1 cellular context compared by ENCODE assay signal in the genomic region with DNA sequence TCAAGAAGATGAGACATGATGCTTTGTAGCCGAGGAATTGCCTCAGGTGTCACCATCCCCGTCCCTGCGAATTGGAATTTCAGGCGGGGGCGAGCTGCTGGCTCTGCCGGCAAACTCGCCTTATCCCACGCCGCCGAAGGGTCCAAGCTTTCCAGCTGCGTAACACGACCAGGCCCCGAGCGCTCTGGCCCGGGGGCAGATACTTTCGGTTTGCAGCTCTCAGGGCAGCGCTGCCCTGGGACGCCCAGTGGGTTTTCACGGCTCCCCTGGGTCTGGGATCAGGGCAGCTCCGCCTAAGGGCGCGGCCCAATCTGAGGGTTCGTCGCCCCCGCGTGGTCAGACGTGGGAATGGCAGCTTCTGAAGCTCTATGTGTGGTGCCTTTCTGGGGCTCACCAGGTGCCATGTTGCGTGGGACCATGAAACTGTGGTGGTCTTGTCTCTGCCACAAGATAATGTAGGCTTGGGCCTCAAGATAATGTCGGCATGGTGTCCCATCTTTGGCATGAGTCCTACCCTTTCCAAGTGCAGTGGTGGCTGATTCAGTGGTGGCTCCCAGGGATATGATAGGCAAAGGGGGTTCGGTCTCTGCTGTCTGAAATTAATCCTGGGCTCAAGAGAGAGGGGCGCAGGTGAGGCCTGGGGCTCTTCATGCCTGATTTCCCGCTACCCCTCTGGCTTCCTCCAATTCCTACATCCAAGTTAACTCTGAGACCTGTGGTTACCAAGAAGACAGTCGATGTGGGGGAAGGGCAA.
TF ChIP-seq lines count a peak whose summit lies in the region.

No MANE protein-coding gene starts in this region.

TF ChIP-seq in HepG2, 621 proteins besides CTCF, POLR2A, EP300 and RAD21 (continued from another document and continues in another):
- no peak for TF ChIP-seq ZNF256 (CRISPR knock-in tag; conservative IDR thresholded peaks at IDR 0.05)
- TF ChIP-seq, protein P1, sequence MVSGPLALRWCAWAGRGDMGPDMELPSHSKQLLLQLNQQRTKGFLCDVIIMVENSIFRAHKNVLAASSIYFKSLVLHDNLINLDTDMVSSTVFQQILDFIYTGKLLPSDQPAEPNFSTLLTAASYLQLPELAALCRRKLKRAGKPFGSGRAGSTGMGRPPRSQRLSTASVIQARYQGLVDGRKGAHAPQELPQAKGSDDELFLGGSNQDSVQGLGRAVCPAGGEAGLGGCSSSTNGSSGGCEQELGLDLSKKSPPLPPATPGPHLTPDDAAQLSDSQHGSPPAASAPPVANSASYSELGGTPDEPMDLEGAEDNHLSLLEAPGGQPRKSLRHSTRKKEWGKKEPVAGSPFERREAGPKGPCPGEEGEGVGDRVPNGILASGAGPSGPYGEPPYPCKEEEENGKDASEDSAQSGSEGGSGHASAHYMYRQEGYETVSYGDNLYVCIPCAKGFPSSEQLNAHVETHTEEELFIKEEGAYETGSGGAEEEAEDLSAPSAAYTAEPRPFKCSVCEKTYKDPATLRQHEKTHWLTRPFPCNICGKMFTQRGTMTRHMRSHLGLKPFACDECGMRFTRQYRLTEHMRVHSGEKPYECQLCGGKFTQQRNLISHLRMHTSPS (CRISPR knock-in tag; IDR thresholded peaks at IDR 0.05; ENCODE audit: low read depth) = no peak
- TF ChIP-seq, protein P2, sequence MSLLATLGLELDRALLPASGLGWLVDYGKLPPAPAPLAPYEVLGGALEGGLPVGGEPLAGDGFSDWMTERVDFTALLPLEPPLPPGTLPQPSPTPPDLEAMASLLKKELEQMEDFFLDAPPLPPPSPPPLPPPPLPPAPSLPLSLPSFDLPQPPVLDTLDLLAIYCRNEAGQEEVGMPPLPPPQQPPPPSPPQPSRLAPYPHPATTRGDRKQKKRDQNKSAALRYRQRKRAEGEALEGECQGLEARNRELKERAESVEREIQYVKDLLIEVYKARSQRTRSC (CRISPR knock-in tag; IDR thresholded peaks at IDR 0.05; ENCODE audit: low read depth) = 0 out of 2 replicates have a peak, but pooled peaks have one; percentile 37
- TF ChIP-seq HDAC1 (CRISPR knock-in tag; IDR thresholded peaks at IDR 0.05) = peak; percentile 46; the same call in 1 of the 2 replicates
- TF ChIP-seq ZFY (CRISPR knock-in tag; IDR thresholded peaks at IDR 0.05) = peak; percentile 73; the same call in 1 of the 2 replicates
- TF ChIP-seq ZNF44 (CRISPR knock-in tag; IDR thresholded peaks at IDR 0.05) = peak; percentile 96
- peak; percentile 74 for TF ChIP-seq SAP130 (CRISPR knock-in tag; IDR thresholded peaks at IDR 0.05; ENCODE audit: low read depth)
- 0 out of 2 replicates have a peak, but pooled peaks have one; percentile 69 for TF ChIP-seq RARG (CRISPR knock-in tag; IDR thresholded peaks at IDR 0.05; ENCODE audit: low read depth)
- no peak for TF ChIP-seq ATF1 (CRISPR knock-in tag; IDR thresholded peaks at IDR 0.05)
- TF ChIP-seq ARNTL (CRISPR knock-in tag; IDR thresholded peaks at IDR 0.05) = peak; percentile 63
- 0 out of 2 replicates have a peak, but pooled peaks have one; percentile 39 for TF ChIP-seq NCOA2 (CRISPR knock-in tag; IDR thresholded peaks at IDR 0.05)
- peak; percentile 63; the same call in 1 of the 2 replicates for TF ChIP-seq RBFOX2 (IDR thresholded peaks at IDR 0.05; ENCODE audit: low read depth, low read length)
- no peak; the same call in none of the 2 replicates for TF ChIP-seq ZNF124 (CRISPR knock-in tag; IDR thresholded peaks at IDR 0.05)
- TF ChIP-seq, protein P3, sequence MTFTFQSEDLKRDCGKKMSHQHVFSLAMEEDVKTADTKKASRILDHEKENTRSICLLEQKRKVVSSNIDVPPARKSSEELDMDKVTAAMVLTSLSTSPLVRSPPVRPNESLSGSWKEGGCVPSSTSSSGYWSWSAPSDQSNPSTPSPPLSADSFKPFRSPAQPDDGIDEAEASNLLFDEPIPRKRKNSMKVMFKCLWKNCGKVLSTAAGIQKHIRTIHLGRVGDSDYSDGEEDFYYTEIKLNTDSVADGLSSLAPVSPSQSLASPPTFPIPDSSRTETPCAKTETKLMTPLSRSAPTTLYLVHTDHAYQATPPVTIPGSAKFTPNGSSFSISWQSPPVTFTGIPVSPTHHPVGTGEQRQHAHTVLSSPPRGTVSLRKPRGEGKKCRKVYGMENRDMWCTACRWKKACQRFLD (CRISPR knock-in tag; IDR thresholded peaks at IDR 0.05; ENCODE audit: borderline replicate concordance) = 0 out of 2 replicates have a peak, but pooled peaks have one; percentile 49
- peak; percentile 83 for TF ChIP-seq ZNF343 (CRISPR knock-in tag; IDR thresholded peaks at IDR 0.05)
- TF ChIP-seq, protein P4, sequence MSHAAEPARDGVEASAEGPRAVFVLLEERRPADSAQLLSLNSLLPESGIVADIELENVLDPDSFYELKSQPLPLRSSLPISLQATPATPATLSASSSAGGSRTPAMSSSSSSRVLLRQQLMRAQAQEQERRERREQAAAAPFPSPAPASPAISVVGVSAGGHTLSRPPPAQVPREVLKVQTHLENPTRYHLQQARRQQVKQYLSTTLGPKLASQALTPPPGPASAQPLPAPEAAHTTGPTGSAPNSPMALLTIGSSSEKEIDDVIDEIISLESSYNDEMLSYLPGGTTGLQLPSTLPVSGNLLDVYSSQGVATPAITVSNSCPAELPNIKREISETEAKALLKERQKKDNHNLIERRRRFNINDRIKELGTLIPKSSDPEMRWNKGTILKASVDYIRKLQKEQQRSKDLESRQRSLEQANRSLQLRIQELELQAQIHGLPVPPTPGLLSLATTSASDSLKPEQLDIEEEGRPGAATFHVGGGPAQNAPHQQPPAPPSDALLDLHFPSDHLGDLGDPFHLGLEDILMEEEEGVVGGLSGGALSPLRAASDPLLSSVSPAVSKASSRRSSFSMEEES (CRISPR knock-in tag; IDR thresholded peaks at IDR 0.05) = peak; percentile 77; the same call in 1 of the 2 replicates
- peak; percentile 89; the same call in 1 of the 2 replicates for TF ChIP-seq SMAD9 (CRISPR knock-in tag; IDR thresholded peaks at IDR 0.05)
- TF ChIP-seq ZNF556 (CRISPR knock-in tag; IDR thresholded peaks at IDR 0.05; ENCODE audit: borderline replicate concordance) = peak; percentile 92
- TF ChIP-seq SKI (IDR thresholded peaks at IDR 0.05; ENCODE audit: partially characterized antibody) = peak; percentile 51
- no peak for TF ChIP-seq SOX6 (IDR thresholded peaks at IDR 0.05)
- peak; percentile 76 for TF ChIP-seq SOX6 (CRISPR knock-in tag; IDR thresholded peaks at IDR 0.05)
- peak; percentile 57 for TF ChIP-seq TBL1XR1 (IDR thresholded peaks at IDR 0.05; ENCODE audit: borderline replicate concordance, low read length, partially characterized antibody)
- TF ChIP-seq SMAD3 (CRISPR knock-in tag; IDR thresholded peaks at IDR 0.05) = peak; percentile 96
- TF ChIP-seq ARNT2 (CRISPR knock-in tag; IDR thresholded peaks at IDR 0.05; ENCODE audit: low read depth) = peak; percentile 83; the same call in 1 of the 2 replicates
- TF ChIP-seq, protein P5, sequence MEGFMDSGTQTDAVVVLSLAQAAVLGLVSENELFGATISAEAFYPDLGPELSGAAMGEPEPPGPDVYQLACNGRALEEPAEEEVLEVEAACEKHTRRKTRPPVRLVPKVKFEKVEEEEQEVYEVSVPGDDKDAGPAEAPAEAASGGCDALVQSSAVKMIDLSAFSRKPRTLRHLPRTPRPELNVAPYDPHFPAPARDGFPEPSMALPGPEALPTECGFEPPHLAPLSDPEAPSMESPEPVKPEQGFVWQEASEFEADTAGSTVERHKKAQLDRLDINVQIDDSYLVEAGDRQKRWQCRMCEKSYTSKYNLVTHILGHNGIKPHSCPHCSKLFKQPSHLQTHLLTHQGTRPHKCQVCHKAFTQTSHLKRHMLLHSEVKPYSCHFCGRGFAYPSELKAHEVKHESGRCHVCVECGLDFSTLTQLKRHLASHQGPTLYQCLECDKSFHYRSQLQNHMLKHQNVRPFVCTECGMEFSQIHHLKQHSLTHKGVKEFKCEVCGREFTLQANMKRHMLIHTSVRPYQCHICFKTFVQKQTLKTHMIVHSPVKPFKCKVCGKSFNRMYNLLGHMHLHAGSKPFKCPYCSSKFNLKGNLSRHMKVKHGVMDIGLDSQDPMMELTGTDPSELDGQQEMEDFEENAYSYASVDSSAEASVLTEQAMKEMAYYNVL (CRISPR knock-in tag; IDR thresholded peaks at IDR 0.05; ENCODE audit: borderline replicate concordance) = peak; percentile 85
- TF ChIP-seq, protein P6, sequence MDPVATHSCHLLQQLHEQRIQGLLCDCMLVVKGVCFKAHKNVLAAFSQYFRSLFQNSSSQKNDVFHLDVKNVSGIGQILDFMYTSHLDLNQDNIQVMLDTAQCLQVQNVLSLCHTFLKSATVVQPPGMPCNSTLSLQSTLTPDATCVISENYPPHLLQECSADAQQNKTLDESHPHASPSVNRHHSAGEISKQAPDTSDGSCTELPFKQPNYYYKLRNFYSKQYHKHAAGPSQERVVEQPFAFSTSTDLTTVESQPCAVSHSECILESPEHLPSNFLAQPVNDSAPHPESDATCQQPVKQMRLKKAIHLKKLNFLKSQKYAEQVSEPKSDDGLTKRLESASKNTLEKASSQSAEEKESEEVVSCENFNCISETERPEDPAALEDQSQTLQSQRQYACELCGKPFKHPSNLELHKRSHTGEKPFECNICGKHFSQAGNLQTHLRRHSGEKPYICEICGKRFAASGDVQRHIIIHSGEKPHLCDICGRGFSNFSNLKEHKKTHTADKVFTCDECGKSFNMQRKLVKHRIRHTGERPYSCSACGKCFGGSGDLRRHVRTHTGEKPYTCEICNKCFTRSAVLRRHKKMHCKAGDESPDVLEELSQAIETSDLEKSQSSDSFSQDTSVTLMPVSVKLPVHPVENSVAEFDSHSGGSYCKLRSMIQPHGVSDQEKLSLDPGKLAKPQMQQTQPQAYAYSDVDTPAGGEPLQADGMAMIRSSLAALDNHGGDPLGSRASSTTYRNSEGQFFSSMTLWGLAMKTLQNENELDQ (CRISPR knock-in tag; IDR thresholded peaks at IDR 0.05; ENCODE audit: borderline replicate concordance) = peak; percentile 61
- TF ChIP-seq, protein P7, sequence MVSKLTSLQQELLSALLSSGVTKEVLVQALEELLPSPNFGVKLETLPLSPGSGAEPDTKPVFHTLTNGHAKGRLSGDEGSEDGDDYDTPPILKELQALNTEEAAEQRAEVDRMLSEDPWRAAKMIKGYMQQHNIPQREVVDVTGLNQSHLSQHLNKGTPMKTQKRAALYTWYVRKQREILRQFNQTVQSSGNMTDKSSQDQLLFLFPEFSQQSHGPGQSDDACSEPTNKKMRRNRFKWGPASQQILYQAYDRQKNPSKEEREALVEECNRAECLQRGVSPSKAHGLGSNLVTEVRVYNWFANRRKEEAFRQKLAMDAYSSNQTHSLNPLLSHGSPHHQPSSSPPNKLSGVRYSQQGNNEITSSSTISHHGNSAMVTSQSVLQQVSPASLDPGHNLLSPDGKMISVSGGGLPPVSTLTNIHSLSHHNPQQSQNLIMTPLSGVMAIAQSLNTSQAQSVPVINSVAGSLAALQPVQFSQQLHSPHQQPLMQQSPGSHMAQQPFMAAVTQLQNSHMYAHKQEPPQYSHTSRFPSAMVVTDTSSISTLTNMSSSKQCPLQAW (CRISPR knock-in tag; IDR thresholded peaks at IDR 0.05) = peak; percentile 95
- TF ChIP-seq, protein P8, sequence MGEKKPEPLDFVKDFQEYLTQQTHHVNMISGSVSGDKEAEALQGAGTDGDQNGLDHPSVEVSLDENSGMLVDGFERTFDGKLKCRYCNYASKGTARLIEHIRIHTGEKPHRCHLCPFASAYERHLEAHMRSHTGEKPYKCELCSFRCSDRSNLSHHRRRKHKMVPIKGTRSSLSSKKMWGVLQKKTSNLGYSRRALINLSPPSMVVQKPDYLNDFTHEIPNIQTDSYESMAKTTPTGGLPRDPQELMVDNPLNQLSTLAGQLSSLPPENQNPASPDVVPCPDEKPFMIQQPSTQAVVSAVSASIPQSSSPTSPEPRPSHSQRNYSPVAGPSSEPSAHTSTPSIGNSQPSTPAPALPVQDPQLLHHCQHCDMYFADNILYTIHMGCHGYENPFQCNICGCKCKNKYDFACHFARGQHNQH (CRISPR knock-in tag; IDR thresholded peaks at IDR 0.05) = peak; percentile 89; the same call in 1 of the 2 replicates
- TF ChIP-seq, protein P9, sequence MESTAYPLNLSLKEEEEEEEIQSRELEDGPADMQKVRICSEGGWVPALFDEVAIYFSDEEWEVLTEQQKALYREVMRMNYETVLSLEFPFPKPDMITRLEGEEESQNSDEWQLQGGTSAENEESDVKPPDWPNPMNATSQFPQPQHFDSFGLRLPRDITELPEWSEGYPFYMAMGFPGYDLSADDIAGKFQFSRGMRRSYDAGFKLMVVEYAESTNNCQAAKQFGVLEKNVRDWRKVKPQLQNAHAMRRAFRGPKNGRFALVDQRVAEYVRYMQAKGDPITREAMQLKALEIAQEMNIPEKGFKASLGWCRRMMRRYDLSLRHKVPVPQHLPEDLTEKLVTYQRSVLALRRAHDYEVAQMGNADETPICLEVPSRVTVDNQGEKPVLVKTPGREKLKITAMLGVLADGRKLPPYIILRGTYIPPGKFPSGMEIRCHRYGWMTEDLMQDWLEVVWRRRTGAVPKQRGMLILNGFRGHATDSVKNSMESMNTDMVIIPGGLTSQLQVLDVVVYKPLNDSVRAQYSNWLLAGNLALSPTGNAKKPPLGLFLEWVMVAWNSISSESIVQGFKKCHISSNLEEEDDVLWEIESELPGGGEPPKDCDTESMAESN (CRISPR knock-in tag; conservative IDR thresholded peaks at IDR 0.05) = peak; percentile 93
- TF ChIP-seq, protein P10, sequence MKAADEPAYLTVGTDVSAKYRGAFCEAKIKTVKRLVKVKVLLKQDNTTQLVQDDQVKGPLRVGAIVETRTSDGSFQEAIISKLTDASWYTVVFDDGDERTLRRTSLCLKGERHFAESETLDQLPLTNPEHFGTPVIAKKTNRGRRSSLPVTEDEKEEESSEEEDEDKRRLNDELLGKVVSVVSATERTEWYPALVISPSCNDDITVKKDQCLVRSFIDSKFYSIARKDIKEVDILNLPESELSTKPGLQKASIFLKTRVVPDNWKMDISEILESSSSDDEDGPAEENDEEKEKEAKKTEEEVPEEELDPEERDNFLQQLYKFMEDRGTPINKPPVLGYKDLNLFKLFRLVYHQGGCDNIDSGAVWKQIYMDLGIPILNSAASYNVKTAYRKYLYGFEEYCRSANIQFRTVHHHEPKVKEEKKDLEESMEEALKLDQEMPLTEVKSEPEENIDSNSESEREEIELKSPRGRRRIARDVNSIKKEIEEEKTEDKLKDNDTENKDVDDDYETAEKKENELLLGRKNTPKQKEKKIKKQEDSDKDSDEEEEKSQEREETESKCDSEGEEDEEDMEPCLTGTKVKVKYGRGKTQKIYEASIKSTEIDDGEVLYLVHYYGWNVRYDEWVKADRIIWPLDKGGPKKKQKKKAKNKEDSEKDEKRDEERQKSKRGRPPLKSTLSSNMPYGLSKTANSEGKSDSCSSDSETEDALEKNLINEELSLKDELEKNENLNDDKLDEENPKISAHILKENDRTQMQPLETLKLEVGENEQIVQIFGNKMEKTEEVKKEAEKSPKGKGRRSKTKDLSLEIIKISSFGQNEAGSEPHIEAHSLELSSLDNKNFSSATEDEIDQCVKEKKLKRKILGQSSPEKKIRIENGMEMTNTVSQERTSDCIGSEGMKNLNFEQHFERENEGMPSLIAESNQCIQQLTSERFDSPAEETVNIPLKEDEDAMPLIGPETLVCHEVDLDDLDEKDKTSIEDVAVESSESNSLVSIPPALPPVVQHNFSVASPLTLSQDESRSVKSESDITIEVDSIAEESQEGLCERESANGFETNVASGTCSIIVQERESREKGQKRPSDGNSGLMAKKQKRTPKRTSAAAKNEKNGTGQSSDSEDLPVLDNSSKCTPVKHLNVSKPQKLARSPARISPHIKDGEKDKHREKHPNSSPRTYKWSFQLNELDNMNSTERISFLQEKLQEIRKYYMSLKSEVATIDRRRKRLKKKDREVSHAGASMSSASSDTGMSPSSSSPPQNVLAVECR (CRISPR knock-in tag; IDR thresholded peaks at IDR 0.05; ENCODE audit: borderline replicate concordance) = peak; percentile 60; the same call in 1 of the 2 replicates
